Comparison of ENCODE assay signal across 1 cellular context in the genomic region with DNA sequence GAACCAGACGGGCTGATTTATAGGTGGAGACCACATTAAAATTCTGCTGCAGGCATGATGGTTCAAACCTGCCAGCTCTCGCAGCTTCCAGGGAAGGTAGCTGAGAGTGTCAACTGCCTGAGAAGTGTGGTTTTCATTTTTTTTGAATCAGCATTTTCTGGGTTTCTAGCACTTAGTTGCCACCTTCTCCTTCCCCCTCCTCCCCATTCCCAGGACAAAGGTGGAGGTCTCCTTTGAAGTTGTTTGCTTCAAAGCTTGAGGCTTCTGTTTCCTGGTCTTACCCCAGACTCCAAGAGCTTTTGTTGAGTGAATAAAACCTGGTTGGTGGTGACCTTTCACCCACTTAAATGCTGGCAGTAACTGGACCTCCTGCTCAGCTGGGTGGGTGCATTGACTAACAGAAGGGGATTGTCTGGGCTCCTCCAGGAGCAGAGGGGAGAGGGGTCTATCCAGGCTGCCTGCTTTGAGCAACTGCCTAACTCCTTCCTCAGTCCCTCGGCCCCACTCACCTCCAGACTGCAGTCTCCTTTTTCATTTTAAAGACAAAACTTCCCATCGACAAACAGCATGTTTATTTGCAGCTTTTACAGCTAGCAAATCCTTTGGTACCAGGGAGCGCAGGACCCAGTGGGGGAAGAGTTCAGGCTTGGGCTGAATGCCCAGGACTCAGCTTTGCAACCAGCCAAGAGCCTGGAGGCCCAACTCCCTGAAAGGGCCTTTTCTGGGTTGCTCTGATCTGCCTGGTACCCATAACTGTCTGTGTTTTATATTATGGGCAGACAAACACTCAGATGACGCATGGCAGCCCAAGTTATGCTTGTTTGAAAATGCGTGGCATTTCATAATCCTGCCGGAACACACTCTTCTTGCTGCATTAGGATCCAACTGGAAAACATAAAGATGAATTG.
TF ChIP-seq lines count a peak whose summit lies in the region.

No MANE protein-coding gene starts in this region.

TF ChIP-seq in SK-N-SH treated with all-trans-retinoic acid at 6 μM for 48 hours, 23 proteins besides CTCF, POLR2A, EP300 and RAD21 (continued from another document):
- TF ChIP-seq, protein P1, sequence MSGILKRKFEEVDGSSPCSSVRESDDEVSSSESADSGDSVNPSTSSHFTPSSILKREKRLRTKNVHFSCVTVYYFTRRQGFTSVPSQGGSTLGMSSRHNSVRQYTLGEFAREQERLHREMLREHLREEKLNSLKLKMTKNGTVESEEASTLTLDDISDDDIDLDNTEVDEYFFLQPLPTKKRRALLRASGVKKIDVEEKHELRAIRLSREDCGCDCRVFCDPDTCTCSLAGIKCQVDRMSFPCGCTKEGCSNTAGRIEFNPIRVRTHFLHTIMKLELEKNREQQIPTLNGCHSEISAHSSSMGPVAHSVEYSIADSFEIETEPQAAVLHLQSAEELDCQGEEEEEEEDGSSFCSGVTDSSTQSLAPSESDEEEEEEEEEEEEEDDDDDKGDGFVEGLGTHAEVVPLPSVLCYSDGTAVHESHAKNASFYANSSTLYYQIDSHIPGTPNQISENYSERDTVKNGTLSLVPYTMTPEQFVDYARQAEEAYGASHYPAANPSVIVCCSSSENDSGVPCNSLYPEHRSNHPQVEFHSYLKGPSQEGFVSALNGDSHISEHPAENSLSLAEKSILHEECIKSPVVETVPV (CRISPR knock-in tag; IDR thresholded peaks at IDR 0.05), result 0 out of 2 replicates have a peak, but pooled peaks have one; percentile 47
- TF ChIP-seq, protein P2, sequence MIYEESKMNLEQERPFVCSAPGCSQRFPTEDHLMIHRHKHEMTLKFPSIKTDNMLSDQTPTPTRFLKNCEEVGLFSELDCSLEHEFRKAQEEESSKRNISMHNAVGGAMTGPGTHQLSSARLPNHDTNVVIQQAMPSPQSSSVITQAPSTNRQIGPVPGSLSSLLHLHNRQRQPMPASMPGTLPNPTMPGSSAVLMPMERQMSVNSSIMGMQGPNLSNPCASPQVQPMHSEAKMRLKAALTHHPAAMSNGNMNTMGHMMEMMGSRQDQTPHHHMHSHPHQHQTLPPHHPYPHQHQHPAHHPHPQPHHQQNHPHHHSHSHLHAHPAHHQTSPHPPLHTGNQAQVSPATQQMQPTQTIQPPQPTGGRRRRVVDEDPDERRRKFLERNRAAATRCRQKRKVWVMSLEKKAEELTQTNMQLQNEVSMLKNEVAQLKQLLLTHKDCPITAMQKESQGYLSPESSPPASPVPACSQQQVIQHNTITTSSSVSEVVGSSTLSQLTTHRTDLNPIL (CRISPR knock-in tag; IDR thresholded peaks at IDR 0.05; ENCODE audit: low read depth), result peak; percentile 51; the same call in 1 of the 2 replicates
- TF ChIP-seq ZNF565 (CRISPR knock-in tag; conservative IDR thresholded peaks at IDR 0.05; ENCODE audit: low read depth) (peak; percentile 32; the same call in 1 of the 2 replicates), ESRRG (CRISPR knock-in tag; IDR thresholded peaks at IDR 0.05) (0 out of 2 replicates have a peak, but pooled peaks have one; percentile 57), RARB (CRISPR knock-in tag; IDR thresholded peaks at IDR 0.05) (no peak), ZNF70 (CRISPR knock-in tag; IDR thresholded peaks at IDR 0.05) (no peak), TCF4 (CRISPR knock-in tag; IDR thresholded peaks at IDR 0.05; ENCODE audit: borderline replicate concordance) (peak; percentile 69), ISL1 (CRISPR knock-in tag; IDR thresholded peaks at IDR 0.05) (peak; percentile 90), ZFP3 (CRISPR knock-in tag; IDR thresholded peaks at IDR 0.05) (peak; percentile 80), GLIS3 (CRISPR knock-in tag; IDR thresholded peaks at IDR 0.05) (peak; percentile 94)
- TF ChIP-seq, protein P3, sequence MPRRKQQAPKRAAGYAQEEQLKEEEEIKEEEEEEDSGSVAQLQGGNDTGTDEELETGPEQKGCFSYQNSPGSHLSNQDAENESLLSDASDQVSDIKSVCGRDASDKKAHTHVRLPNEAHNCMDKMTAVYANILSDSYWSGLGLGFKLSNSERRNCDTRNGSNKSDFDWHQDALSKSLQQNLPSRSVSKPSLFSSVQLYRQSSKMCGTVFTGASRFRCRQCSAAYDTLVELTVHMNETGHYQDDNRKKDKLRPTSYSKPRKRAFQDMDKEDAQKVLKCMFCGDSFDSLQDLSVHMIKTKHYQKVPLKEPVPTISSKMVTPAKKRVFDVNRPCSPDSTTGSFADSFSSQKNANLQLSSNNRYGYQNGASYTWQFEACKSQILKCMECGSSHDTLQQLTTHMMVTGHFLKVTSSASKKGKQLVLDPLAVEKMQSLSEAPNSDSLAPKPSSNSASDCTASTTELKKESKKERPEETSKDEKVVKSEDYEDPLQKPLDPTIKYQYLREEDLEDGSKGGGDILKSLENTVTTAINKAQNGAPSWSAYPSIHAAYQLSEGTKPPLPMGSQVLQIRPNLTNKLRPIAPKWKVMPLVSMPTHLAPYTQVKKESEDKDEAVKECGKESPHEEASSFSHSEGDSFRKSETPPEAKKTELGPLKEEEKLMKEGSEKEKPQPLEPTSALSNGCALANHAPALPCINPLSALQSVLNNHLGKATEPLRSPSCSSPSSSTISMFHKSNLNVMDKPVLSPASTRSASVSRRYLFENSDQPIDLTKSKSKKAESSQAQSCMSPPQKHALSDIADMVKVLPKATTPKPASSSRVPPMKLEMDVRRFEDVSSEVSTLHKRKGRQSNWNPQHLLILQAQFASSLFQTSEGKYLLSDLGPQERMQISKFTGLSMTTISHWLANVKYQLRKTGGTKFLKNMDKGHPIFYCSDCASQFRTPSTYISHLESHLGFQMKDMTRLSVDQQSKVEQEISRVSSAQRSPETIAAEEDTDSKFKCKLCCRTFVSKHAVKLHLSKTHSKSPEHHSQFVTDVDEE (CRISPR knock-in tag; IDR thresholded peaks at IDR 0.05), result peak; percentile 89
- TF ChIP-seq, protein P4, sequence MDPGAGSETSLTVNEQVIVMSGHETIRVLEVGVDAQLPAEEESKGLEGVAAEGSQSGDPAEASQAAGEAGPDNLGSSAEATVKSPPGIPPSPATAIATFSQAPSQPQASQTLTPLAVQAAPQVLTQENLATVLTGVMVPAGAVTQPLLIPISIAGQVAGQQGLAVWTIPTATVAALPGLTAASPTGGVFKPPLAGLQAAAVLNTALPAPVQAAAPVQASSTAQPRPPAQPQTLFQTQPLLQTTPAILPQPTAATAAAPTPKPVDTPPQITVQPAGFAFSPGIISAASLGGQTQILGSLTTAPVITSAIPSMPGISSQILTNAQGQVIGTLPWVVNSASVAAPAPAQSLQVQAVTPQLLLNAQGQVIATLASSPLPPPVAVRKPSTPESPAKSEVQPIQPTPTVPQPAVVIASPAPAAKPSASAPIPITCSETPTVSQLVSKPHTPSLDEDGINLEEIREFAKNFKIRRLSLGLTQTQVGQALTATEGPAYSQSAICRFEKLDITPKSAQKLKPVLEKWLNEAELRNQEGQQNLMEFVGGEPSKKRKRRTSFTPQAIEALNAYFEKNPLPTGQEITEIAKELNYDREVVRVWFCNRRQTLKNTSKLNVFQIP (CRISPR knock-in tag; IDR thresholded peaks at IDR 0.05; ENCODE audit: borderline replicate concordance, low read depth), result 0 out of 2 replicates have a peak, but pooled peaks have one; percentile 16
TF ChIP-seq in SK-N-SH treated with all-trans-retinoic acid at 6 μM for 48 hours: peak in this region for 11.
